19 cellular contexts compared by ENCODE assay signal in the genomic region with DNA sequence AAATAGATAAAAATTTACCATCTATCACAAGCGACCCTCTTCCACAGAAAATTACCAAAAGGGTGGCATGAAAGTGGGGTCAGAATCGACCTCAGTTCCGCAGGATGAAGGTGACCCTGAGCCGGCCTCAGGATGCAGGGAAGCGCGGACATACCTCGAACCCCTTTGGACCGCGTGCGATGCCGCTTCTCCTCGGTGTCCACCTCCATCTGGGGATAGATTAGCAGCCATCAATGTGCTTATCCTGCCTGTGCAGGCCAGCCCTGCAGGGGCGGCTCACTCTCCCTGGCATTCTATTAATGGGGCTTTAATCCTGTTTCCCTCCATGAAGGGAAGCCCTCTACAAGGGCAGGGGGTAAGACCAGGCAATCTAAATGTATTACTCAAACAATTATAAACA.
DNase-seq lines count a peak whose midpoint lies in the region; ATAC-seq and TF ChIP-seq lines count a peak whose summit lies in the region.
"Had no signal": no experiment of that assay in that cellular context is flagged by ENCODE, and none has a peak within 500 bp of the region (broad histone marks: within the 10 kb centered on the region; RNA-seq: fewer than 3 reads in every experiment).

No MANE protein-coding gene starts in this region.

- TF ChIP-seq CTCF in heart left ventricle (IDR thresholded peaks at IDR 0.05) = no peak

- H3K4me1 ChIP-seq in heart left ventricle = peaks cover 0 to 6% (median 0%) of the 10 kb centered on the region in 12 donors
- H3K4me1 ChIP-seq in mesenchymal stem cell (ENCODE audit: control insufficient read depth, insufficient read depth, low read depth, low read length) = peaks cover 7% of the 10 kb centered on the region

- H2BK15ac ChIP-seq in mesenchymal stem cell (ENCODE audit: low read depth, poor library complexity, severe bottlenecking) = no peak overlapping the region

- no peak overlapping the region for H3K9ac ChIP-seq in mesenchymal stem cell (ENCODE audit: low read length)

- no peak overlapping the region for H4K8ac ChIP-seq in mesenchymal stem cell (ENCODE audit: low read length)

- H3K14ac ChIP-seq in mesenchymal stem cell (ENCODE audit: low read length in 2 of 2) = no peak overlapping the region

- H3K9me3 ChIP-seq in heart left ventricle = peaks cover 0 to 3% (median 0%) of the 10 kb centered on the region in 12 donors
- H3K9me3 ChIP-seq in mesenchymal stem cell (ENCODE audit: control insufficient read depth, low read length) = no peaks in the 10 kb centered on the region

- H3K4me2 ChIP-seq in mesenchymal stem cell (ENCODE audit: low read length, poor library complexity, severe bottlenecking) = no peak overlapping the region

- no peaks in the 10 kb centered on the region for H3K79me1 ChIP-seq in mesenchymal stem cell (replicated peaks; ENCODE audit: low read length, poor library complexity, severe bottlenecking)

- peak overlapping the region; percentile 37 for H2AK5ac ChIP-seq in mesenchymal stem cell (ENCODE audit: low read length, severe bottlenecking)

- H2BK120ac ChIP-seq in mesenchymal stem cell (ENCODE audit: low read depth, low read length) = no peak overlapping the region

- ATAC-seq in heart left ventricle = no peak
- ATAC-seq: GM12878, HepG2 had no signal

- H3K18ac ChIP-seq in mesenchymal stem cell (ENCODE audit: low read depth in 1 of 2, low read length in 2 of 2) = no peak overlapping the region

- H3K4ac ChIP-seq in mesenchymal stem cell (ENCODE audit: low read depth in 1 of 2, low read length in 2 of 2) = no peak overlapping the region

- intact Hi-C loops in cardiac septum (cut with DNase I) (no loop called here), heart left ventricle (cut with DNase I) (no loop called here)

- H2BK12ac ChIP-seq in mesenchymal stem cell (ENCODE audit: low read length in 2 of 2) = no peak overlapping the region

- no peak overlapping the region for H3K27ac ChIP-seq in heart left ventricle
- no peak overlapping the region for H3K27ac ChIP-seq in mesenchymal stem cell (ENCODE audit: low read length, poor library complexity, severe bottlenecking)
- H3K27ac ChIP-seq: 22Rv1 had no signal

- no peak overlapping the region for H3K4me3 ChIP-seq in heart left ventricle
- no peak overlapping the region for H3K4me3 ChIP-seq in mesenchymal stem cell (ENCODE audit: insufficient read depth in 1 of 2, low read depth in 1 of 2, low read length in 2 of 2)
- H3K4me3 ChIP-seq: GM12878 had no signal

- WGBS in heart left ventricle, 4 donors = 93 to 96% (median 94%) methylated on average over 13 of the region's 13 CpGs
- WGBS in mesenchymal stem cell = 92% methylated on average over 13 of the region's 13 CpGs

- H3K23ac ChIP-seq in mesenchymal stem cell (ENCODE audit: low read length in 2 of 2) = no peak overlapping the region

- no peak overlapping the region for H4K91ac ChIP-seq in mesenchymal stem cell (ENCODE audit: low read length)

- no peak overlapping the region for H2BK5ac ChIP-seq in mesenchymal stem cell (ENCODE audit: low read depth, low read length, poor library complexity, severe bottlenecking)

- no peak for TF ChIP-seq POLR2A in heart left ventricle (IDR thresholded peaks at IDR 0.05)

- H3K27me3 ChIP-seq in heart left ventricle (no peaks in the 10 kb centered on the region), mesenchymal stem cell (ENCODE audit: control insufficient read depth in 1 of 2, insufficient read depth in 1 of 2, low read length in 2 of 2) (peaks cover 0 to 12% of the 10 kb centered on the region in 2 experiments)

- no peaks in the 10 kb centered on the region for H3K36me3 ChIP-seq in heart left ventricle
- H3K36me3 ChIP-seq in mesenchymal stem cell (ENCODE audit: control insufficient read depth in 1 of 2, insufficient read depth in 2 of 2, low read depth in 1 of 2, low read length in 2 of 2) = no peaks in the 10 kb centered on the region

- peak; percentile 67 for DNase-seq in NCI-H1694 treated with DMSO at 0.1 percent for 48 hours (lab: John Stamatoyannopoulos, UW)
- DNase-seq in NCI-H1694 (lab: John Stamatoyannopoulos, UW) = no peak
- peak; percentile 58 for DNase-seq in cardiac septum (ENCODE audit: low spot score)
- no peak for DNase-seq in heart left ventricle
- DNase-seq in mesenchymal stem cell = no peak
- DNase-seq in 8988T = no peak
- DNase-seq in NCI-H2081 (lab: John Stamatoyannopoulos, UW) = no peak
- DNase-seq: C1 segment of cervical spinal cord; CD4-positive, CD25-positive, alpha-beta regulatory T cell; CD8-positive, alpha-beta memory T cell; COR-L47; DMS 273 treated with DMSO at 0.1 percent for 48 hours; DMS53; DND-41; EL; H9 had no signal

- no peak overlapping the region for H2AFZ ChIP-seq in mesenchymal stem cell (ENCODE audit: low read depth, low read length)

Comparison
In these comparisons a context has a peak if more than half of its experiments do, and no peak if none do; other contexts are left out.
1. DNase-seq: peak in NCI-H1694 treated with DMSO at 0.1 percent for 48 hours (single experiment) and cardiac septum (single experiment); none in NCI-H1694 (single experiment), heart left ventricle (0 of 5), mesenchymal stem cell (single experiment), 8988T (single experiment) and NCI-H2081 (0 of 2).